Comparison of ENCODE assay signal across 9 cellular contexts in genomic region chr9:91425270-91425669, GRCh38. TPM values are rescaled to one million over a fixed set of nuclear protein-coding genes. Genes with fewer than 3 reads are reported as not detected.
DNase-seq lines count a peak whose midpoint lies in the region; ATAC-seq, FAIRE-seq and TF ChIP-seq lines count a peak whose summit lies in the region.
"Had no signal": no experiment of that assay in that cellular context is flagged by ENCODE, and none has a peak within 500 bp of the region (broad histone marks: within the 10 kb centered on the region; RNA-seq: fewer than 3 reads in every experiment).

No MANE protein-coding gene starts in this region.

- H3K36me3 ChIP-seq in HepG2 (replicated peaks in 1 of 2; ENCODE audit: control insufficient read depth in 1 of 2, insufficient read depth in 2 of 2, low read length in 2 of 2), result no peaks in the 10 kb centered on the region
- no peaks in the 10 kb centered on the region for H3K36me3 ChIP-seq in stomach smooth muscle (ENCODE audit: control insufficient read depth in 2 of 2, insufficient read depth in 2 of 2, low read length in 2 of 2)

- WGBS in HepG2 (ENCODE audit: low lambda C conversion rate), result 86% methylated on average over 9 of the region's 9 CpGs

- POLR2A ChIA-PET in activated naive CD8-positive, alpha-beta T cell treated with anti-CD3 and anti-CD28 coated beads, Interleukin-2, amount 10 ng/mL, durations not matched to agents 7 days and 5 days (lab: Charles Lee), result interaction anchor here (1.5 to 4.0 kb wide), 5 partner anchors 233 to 510 kb away, joined by 5 to 20 read pairs (median 7); no protein-coding TSS in a partner anchor
- POLR2A ChIA-PET in HepG2 (lab: Yijun Ruan, JAX), result interaction anchor here (0.7 to 2.0 kb wide), 8 partner anchors 64 to 510 kb away, joined by 3 to 33 read pairs (median 6); no protein-coding TSS in a partner anchor

- peaks cover 39% of the 10 kb centered on the region for H3K4me1 Mint-ChIP-seq in activated naive CD8-positive, alpha-beta T cell treated with anti-CD3 and anti-CD28 coated beads, Interleukin-2, amount 10 ng/mL, durations not matched to agents 7 days and 5 days

- no peak for TF ChIP-seq POLR2A in HepG2 (IDR thresholded peaks at IDR 0.05; ENCODE audit: insufficient read depth in 1 of 2, low read depth in 2 of 2, low read length in 2 of 2)

- H3K27me3 ChIP-seq in HepG2 (ENCODE audit: control insufficient read depth in 1 of 2, insufficient read depth in 2 of 2, low read length in 2 of 2) (peaks cover 0 to 3% of the 10 kb centered on the region in 2 experiments; a peak in 1 of 5 replicates), stomach smooth muscle (ENCODE audit: control insufficient read depth in 1 of 2, insufficient read depth in 2 of 2, low read length in 2 of 2) (no peaks in the 10 kb centered on the region)

- H4K20me1 ChIP-seq in HepG2 (ENCODE audit: insufficient read depth, low read length), result peaks cover 28% of the 10 kb centered on the region

- in situ Hi-C loops in HepG2 (cut with HindIII; ENCODE audit: extremely low pct_ligation_motif_present, low pct_unique_long_range_greater_than_20kb), result loop anchor here (5.0 kb wide), 1 partner anchor 393 kb away; no protein-coding TSS in a partner anchor

- H3K4me1 ChIP-seq in HepG2 (ENCODE audit: insufficient read depth, low read length) (peaks cover 22% of the 10 kb centered on the region), stomach smooth muscle (ENCODE audit: control insufficient read depth, insufficient read depth, low read length) (peaks cover 23% of the 10 kb centered on the region)

- H3K9me3 Mint-ChIP-seq in activated naive CD8-positive, alpha-beta T cell treated with anti-CD3 and anti-CD28 coated beads, Interleukin-2, amount 10 ng/mL, durations not matched to agents 7 days and 5 days, result no peaks in the 10 kb centered on the region

- no peak for TF ChIP-seq RAD21 in HepG2 (CRISPR knock-in tag; IDR thresholded peaks at IDR 0.05)

- H3K9me3 ChIP-seq in HepG2 (ENCODE audit: low read length), result no peaks in the 10 kb centered on the region
- H3K9me3 ChIP-seq in stomach smooth muscle (ENCODE audit: control insufficient read depth in 2 of 2, low read length in 2 of 2), result no peaks in the 10 kb centered on the region

- peak overlapping the region; percentile 81 for H3K27ac Mint-ChIP-seq in activated naive CD8-positive, alpha-beta T cell treated with anti-CD3 and anti-CD28 coated beads, Interleukin-2, amount 10 ng/mL, durations not matched to agents 7 days and 5 days

- BruUV-seq in HepG2 (replicated peaks; lab: Mats Ljungman, UMichigan), result no TSS peak

- TF ChIP-seq CTCF in HepG2 (CRISPR knock-in tag; IDR thresholded peaks at IDR 0.05), result no peak
- no peak for TF ChIP-seq CTCF in foreskin fibroblast (IDR thresholded peaks at IDR 0.05; ENCODE audit: low read depth, low read length)
- TF ChIP-seq CTCF in GM10266 (IDR thresholded peaks at IDR 0.05; ENCODE audit: control insufficient read depth, insufficient read depth, low read depth, missing control alignments), result no peak

- intact Hi-C loops in HepG2 (cut with micrococcal nuclease; ENCODE audit: unreplicated experiment), result loop anchor here (2.0 kb wide), 1 partner anchor 510 kb away; no protein-coding TSS in a partner anchor

- H3K27ac ChIP-seq in HepG2 (ENCODE audit: extremely low read length, insufficient read depth, low read length) (no peak overlapping the region), stomach smooth muscle (ENCODE audit: low read length) (peak overlapping the region; percentile 93)

- DNase-seq in activated CD4-positive, alpha-beta T cell treated with anti-CD3 and anti-CD28 coated beads for 4 hours, result peak; percentile 10 to 33
- DNase-seq in activated CD4-positive, alpha-beta T cell treated with anti-CD3 and anti-CD28 coated beads for 1 hour, result no peak
- no peak for DNase-seq in activated naive CD8-positive, alpha-beta T cell treated with anti-CD3 and anti-CD28 coated beads, Interleukin-2, amount 10 ng/mL, durations not matched to agents 7 days and 5 days
- DNase-seq in HepG2 (ENCODE audit: low spot score), result no peak
- DNase-seq in foreskin fibroblast, result no peak
- DNase-seq in GM10266 (ENCODE audit: extremely low spot score), result no peak

- H3K9ac ChIP-seq in HepG2 (ENCODE audit: insufficient read depth, low read depth, low read length) (peak overlapping the region; percentile 91), stomach smooth muscle (ENCODE audit: low read length in 2 of 2) (peak overlapping the region in 1 of 2 donors; percentile 95)

- peaks cover 46% of the 10 kb centered on the region for H3K79me2 ChIP-seq in HepG2 (ENCODE audit: insufficient read depth, low read length)

- peak overlapping the region; percentile 80 for H3K4me2 ChIP-seq in HepG2 (ENCODE audit: low read depth, low read length)

- H3K4me3 ChIP-seq in HepG2 (replicated peaks in 1 of 3; ENCODE audit: insufficient read depth in 1 of 3, low read depth in 2 of 3, low read length in 3 of 3) (peak overlapping the region in 1 of 3 experiments; percentile 91; a peak in 3 of 6 replicates), stomach smooth muscle (ENCODE audit: low read length in 2 of 2) (peak overlapping the region; percentile 63 to 85), foreskin fibroblast (ENCODE audit: low read depth in 1 of 2, low read length in 2 of 2) (peak overlapping the region in 1 of 2 donors; percentile 75)

- no peak for ATAC-seq in activated naive CD8-positive, alpha-beta T cell treated with anti-CD3 and anti-CD28 coated beads, Interleukin-2, amount 10 ng/mL, durations not matched to agents 7 days and 5 days (ENCODE audit: low read depth)
- ATAC-seq in HepG2 (no peak), GM21423 (IDR thresholded peaks at IDR 0.05; ENCODE audit: unreplicated experiment) (no peak)
- ATAC-seq: Panc1 had no signal

- no peak for TF ChIP-seq EP300 in HepG2 (IDR thresholded peaks at IDR 0.05; ENCODE audit: low read depth in 2 of 2, low read length in 2 of 2)
- no peak for TF ChIP-seq EP300 in HepG2 (CRISPR knock-in tag; IDR thresholded peaks at IDR 0.05; ENCODE audit: borderline replicate concordance)

- H3K27me3 Mint-ChIP-seq in activated naive CD8-positive, alpha-beta T cell treated with anti-CD3 and anti-CD28 coated beads, Interleukin-2, amount 10 ng/mL, durations not matched to agents 7 days and 5 days, result peaks cover 7% of the 10 kb centered on the region

- FAIRE-seq in HepG2 (lab: Jason Lieb, UNC), result no peak

- CTCF ChIA-PET in HepG2 (lab: Yijun Ruan, JAX; ENCODE audit: low intra/inter-chr PET ratio, low total read pairs), result interaction anchor here (1.3 to 1.9 kb wide), 3 partner anchors 64 to 510 kb away, joined by 3 read pairs; no protein-coding TSS in a partner anchor

- H3K36me3 Mint-ChIP-seq in activated naive CD8-positive, alpha-beta T cell treated with anti-CD3 and anti-CD28 coated beads, Interleukin-2, amount 10 ng/mL, durations not matched to agents 7 days and 5 days, result peaks cover 8% of the 10 kb centered on the region

- no peak overlapping the region for H2AFZ ChIP-seq in HepG2 (ENCODE audit: low read length)

- peak overlapping the region; percentile 87 for H3K4me3 Mint-ChIP-seq in activated naive CD8-positive, alpha-beta T cell treated with anti-CD3 and anti-CD28 coated beads, Interleukin-2, amount 10 ng/mL, durations not matched to agents 7 days and 5 days

TF ChIP-seq in HepG2, 621 proteins besides CTCF, POLR2A, EP300 and RAD21:
- 0 out of 2 replicates have a peak, but pooled peaks have one; percentile 4 for TF ChIP-seq SSRP1 (CRISPR knock-in tag; IDR thresholded peaks at IDR 0.05)
- TF ChIP-seq PHF8 (CRISPR knock-in tag; IDR thresholded peaks at IDR 0.05), result no peak
- TF ChIP-seq ZNF17 (CRISPR knock-in tag; IDR thresholded peaks at IDR 0.05), result no peak
- no peak for TF ChIP-seq MLLT10 (CRISPR knock-in tag; IDR thresholded peaks at IDR 0.05)

RNA-seq across cellular contexts. Expression of gene NFIL3, which starts 1.6 kb away (rescaled TPM):
- 10 to 100 TPM; 18.5 to 19.2 TPM for total RNA-seq in activated naive CD8-positive, alpha-beta T cell treated with anti-CD3 and anti-CD28 coated beads, Interleukin-2, amount 10 ng/mL, durations not matched to agents 7 days and 5 days
- total RNA-seq in HepG2 (2016; rRNA removed; fragmentation: Illumina TruSeq; extraction: Trizol), result 46.6 and 64.2 TPM in 2 replicates
- total RNA-seq in HepG2 (2016; cell fraction: cytosol; rRNA removed; fragmentation: Illumina TruSeq; extraction: Trizol; ENCODE audit: low read depth), result 18.6 and 18.8 TPM in 2 replicates
- total RNA-seq in HepG2 (2016; cell fraction: insoluble cytoplasmic fraction; rRNA removed; fragmentation: Illumina TruSeq; extraction: Trizol), result 47.3 and 58.6 TPM in 2 replicates
- 51.6 and 55.2 TPM in 2 replicates for total RNA-seq in HepG2 (2016; cell fraction: membrane; rRNA removed; fragmentation: Illumina TruSeq; extraction: Trizol)
- 40.8 and 41.0 TPM in 2 replicates for total RNA-seq in HepG2 (2016; cell fraction: nucleus; rRNA removed; fragmentation: Illumina TruSeq; extraction: Trizol)
- polyA plus RNA-seq in HepG2 (2011; rRNA removed), result 53.3 and 54.2 TPM in 2 replicates
- 29.8 and 53.6 TPM in 2 replicates for polyA plus RNA-seq in HepG2 (2011; cell fraction: cytosol; rRNA removed)
- 29.7 and 44.8 TPM in 2 replicates for polyA plus RNA-seq in HepG2 (2011; cell fraction: nucleus; rRNA removed)
- polyA plus RNA-seq in HepG2 (2012), result 130 and 149 TPM in 2 replicates
- 17.0 and 17.2 TPM in 2 replicates for polyA plus RNA-seq in HepG2 (2016; cell fraction: cytosol; fragmentation: Illumina TruSeq; extraction: Trizol; ENCODE audit: low read depth)
- 63.4 and 71.3 TPM in 2 replicates for polyA plus RNA-seq in HepG2 (2016; cell fraction: insoluble cytoplasmic fraction; fragmentation: Illumina TruSeq; extraction: Trizol; ENCODE audit: low read depth)
- polyA plus RNA-seq in HepG2 (2016; cell fraction: membrane; fragmentation: Illumina TruSeq; extraction: Trizol; ENCODE audit: low read depth), result 31.4 and 33.0 TPM in 2 replicates
- polyA plus RNA-seq in HepG2 (2016; cell fraction: nucleus; fragmentation: Illumina TruSeq; extraction: Trizol; ENCODE audit: insufficient read depth, low read depth), result 62.8 and 69.5 TPM in 2 replicates
- polyA minus RNA-seq in HepG2 (2011; rRNA and poly(A)+ RNA removed; ENCODE audit: low replicate concordance), result 5.0 and 22.1 TPM in 2 replicates
- polyA minus RNA-seq in HepG2 (2011; cell fraction: cytosol; rRNA and poly(A)+ RNA removed), result 62.9 and 76.1 TPM in 2 replicates
- polyA minus RNA-seq in HepG2 (2011; cell fraction: nucleus; rRNA and poly(A)+ RNA removed), result 40.8 and 68.5 TPM in 2 replicates

Comparison
In these comparisons a context has a peak if more than half of its experiments do, and no peak if none do; other contexts are left out.
1. DNase-seq: peak in activated CD4-positive, alpha-beta T cell treated with anti-CD3 and anti-CD28 coated beads for 4 hours (2 of 2); none in activated CD4-positive, alpha-beta T cell treated with anti-CD3 and anti-CD28 coated beads for 1 hour (single experiment), activated naive CD8-positive, alpha-beta T cell treated with anti-CD3 and anti-CD28 coated beads, Interleukin-2, amount 10 ng/mL, durations not matched to agents 7 days and 5 days (single experiment), HepG2 (single experiment), foreskin fibroblast (0 of 2) and GM10266 (single experiment).